ENCODE assay signal across 29 cellular contexts in the genomic region with DNA sequence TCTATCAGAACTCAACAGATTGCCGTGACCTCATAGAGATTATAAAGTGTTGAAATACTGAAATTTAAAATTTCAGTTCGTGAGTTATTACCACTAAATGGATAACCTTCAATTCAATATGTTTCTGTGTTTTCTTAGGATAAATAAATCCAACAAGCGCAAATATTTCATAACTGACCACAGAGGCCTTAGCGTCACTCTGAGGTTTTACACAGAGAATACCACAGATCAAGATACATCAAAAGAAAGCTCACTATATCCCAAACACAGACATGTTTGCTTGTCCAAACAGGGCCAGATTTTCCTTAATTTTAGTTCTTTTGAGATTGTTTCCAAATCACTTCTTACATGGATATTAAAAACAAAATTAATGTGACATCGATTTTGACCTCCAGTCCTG.
DNase-seq lines count a peak whose midpoint lies in the region; ATAC-seq and TF ChIP-seq lines count a peak whose summit lies in the region.
"Had no signal": no experiment of that assay in that cellular context is flagged by ENCODE, and none has a peak within 500 bp of the region (broad histone marks: within the 10 kb centered on the region; RNA-seq: fewer than 3 reads in every experiment).

No MANE protein-coding gene starts in this region.

- DNase-seq in MV-4-11 (lab: John Stamatoyannopoulos, UW) (peak; percentile 9), amniotic epithelial cell (ENCODE audit: low read depth) (peak; percentile 85), fibroblast of villous mesenchyme (ENCODE audit: low read depth) (peak; percentile 25), NCI-H82 treated with DMSO at 0.1 percent for 48 hours (lab: John Stamatoyannopoulos, UW; ENCODE audit: unreplicated experiment) (no peak), H4 (ENCODE audit: low spot score) (no peak), T-helper 9 cell (no peak)
- DNase-seq: C1 segment of cervical spinal cord; Caco-2; CD4-positive, alpha-beta memory T cell; DMS 273 treated with DMSO at 0.1 percent for 48 hours; DMS79; EL; GDM1; GOT3; HCEC 1CT; Kasumi-1; NCI-H1092 treated with DMSO at 0.1 percent for 48 hours; NCI-H1436; NCI-H187; NCI-H2171 treated with DMSO at 0.1 percent for 48 hours; NCI-H345; NCI-H510A treated with DMSO at 0.1 percent for 48 hours; PC-9; SJCRH30 had no signal

- TF ChIP-seq CTCF in fibroblast of villous mesenchyme (IDR thresholded peaks at IDR 0.05; ENCODE audit: insufficient read depth, low read depth, low read length) = no peak

- ATAC-seq in GM19351 (IDR thresholded peaks at IDR 0.05; ENCODE audit: unreplicated experiment) = no peak
- ATAC-seq: GM12878, K562, Right ventricle myocardium inferior, SK-N-SH treated with all-trans-retinoic acid at 6 μM for 48 hours had no signal

- no peak overlapping the region for H3K4me3 ChIP-seq in fibroblast of villous mesenchyme (ENCODE audit: low read depth, low read length)
- H3K4me3 ChIP-seq: GM12878, K562, PC-9, SJCRH30 had no signal

Comparison
In these comparisons a context has a peak if more than half of its experiments do, and no peak if none do; other contexts are left out.
1. DNase-seq: peak in MV-4-11 (single experiment), amniotic epithelial cell (single experiment) and fibroblast of villous mesenchyme (single experiment); none in NCI-H82 treated with DMSO at 0.1 percent for 48 hours (single experiment), H4 (single experiment) and T-helper 9 cell (single experiment).